ENCODE assay signal across 8 cellular contexts in genomic region chr13:98842858-98843481, GRCh38.
DNase-seq lines count a peak whose midpoint lies in the region; ATAC-seq lines count a peak whose summit lies in the region.

No MANE protein-coding gene starts in this region.

- DNase-seq in COLO829 (ENCODE audit: low spot score): peak; percentile 72
- DNase-seq in NCI-H748 (lab: John Stamatoyannopoulos, UW; ENCODE audit: unreplicated experiment): peak; percentile 81
- peak; percentile 74 to 80 for DNase-seq in activated CD4-positive, alpha-beta T cell treated with anti-CD3 and anti-CD28 coated beads, Interleukin-2, amount 50 U/mL, for 48 hours
- DNase-seq in effector CD4-positive, alpha-beta T cell: peak; percentile 45
- DNase-seq in medulla oblongata (ENCODE audit: extremely low spot score): peak; percentile 89
- peak; percentile 30 for DNase-seq in stimulated activated CD8-positive, alpha-beta memory T cell treated with anti-CD3 and anti-CD28 coated beads, Interleukin-7, amount 100 ng/mL, for 24 hours (ENCODE audit: low read depth)

- ATAC-seq in GM19452 (IDR thresholded peaks at IDR 0.05; ENCODE audit: unreplicated experiment) (peak; percentile 90), HG03520 (IDR thresholded peaks at IDR 0.05; ENCODE audit: unreplicated experiment) (peak; percentile 79)

Comparison
In these comparisons a context has a peak if more than half of its experiments do, and no peak if none do; other contexts are left out.
1. Peak in every context shown above with its lines: DNase-seq and ATAC-seq.
2. DNase-seq: peak in every context shown above with its lines; median percentile 89 in medulla oblongata; 81 in NCI-H748; 77 in activated CD4-positive, alpha-beta T cell treated with anti-CD3 and anti-CD28 coated beads, Interleukin-2, amount 50 U/mL, for 48 hours; 72 in COLO829; 45 in effector CD4-positive, alpha-beta T cell; 30 in stimulated activated CD8-positive, alpha-beta memory T cell treated with anti-CD3 and anti-CD28 coated beads, Interleukin-7, amount 100 ng/mL, for 24 hours.